In genomic region chrX:110795645-110796510, GRCh38 we compare ENCODE assay signal across 8 cellular contexts. TPM values are rescaled to one million over a fixed set of nuclear protein-coding genes. Genes with fewer than 3 reads are reported as not detected.
DNase-seq lines count a peak whose midpoint lies in the region; ATAC-seq and TF ChIP-seq lines count a peak whose summit lies in the region.

Gene CHRDL1, minus strand, starts transcription at chrX:110795817. Its CDS starts 3,636 bp downstream, at chrX:110792181.

- H3K27ac ChIP-seq in MM.1S (ENCODE audit: low read length) (no peak within 1 kb of the TSS), brain microvascular endothelial cell (no peak within 1 kb of the TSS), left lung (no peak within 1 kb of the TSS), testis (no peak within 1 kb of the TSS)

- no peak for TF ChIP-seq POLR2A in testis (IDR thresholded peaks at IDR 0.05)

- H3K4me1 ChIP-seq in BE2C (no peaks in the 10 kb centered on the region), MM.1S (ENCODE audit: low read length) (no peaks in the 10 kb centered on the region), left lung (no peaks in the 10 kb centered on the region), testis (no peaks in the 10 kb centered on the region)

- H3K9ac ChIP-seq in MM.1S (ENCODE audit: low read length): peak within 1 kb of the TSS; percentile 37; the same call in 1 of the 2 replicates

- H3K4me2 ChIP-seq in MM.1S (ENCODE audit: low read depth, low read length): peak within 1 kb of the TSS; percentile 56

- H3F3A ChIP-seq in MM.1S (ENCODE audit: insufficient read depth, low read length): no peaks in the 10 kb centered on the region

- WGBS in testis, 2 donors: 3 to 20% methylated on average over 1 to 62 of the region's 64 CpGs

- DNase-seq in BE2C: peak; percentile 18
- DNase-seq in MM.1S: peak; percentile 66
- DNase-seq in brain microvascular endothelial cell: no peak
- peak; percentile 40 to 49 for DNase-seq in left lung
- DNase-seq in testis: peak; percentile 55
- DNase-seq in superior temporal gyrus (ENCODE audit: extremely low spot score): no peak
- DNase-seq in NCI-H2196 (lab: John Stamatoyannopoulos, UW; ENCODE audit: unreplicated experiment): no peak

- H3K9me3 ChIP-seq in BE2C (no peaks in the 10 kb centered on the region), MM.1S (replicated peaks; ENCODE audit: insufficient read depth, low read length) (no peaks in the 10 kb centered on the region), left lung (no peaks in the 10 kb centered on the region), testis (no peaks in the 10 kb centered on the region)

- H3K9me2 ChIP-seq in MM.1S (replicated peaks; ENCODE audit: insufficient read depth, low read length): no peaks in the 10 kb centered on the region

- in situ Hi-C loops in brain microvascular endothelial cell (cut with HindIII; ENCODE audit: low pct_ligation_motif_present, low sequenced_read_pairs): no loop called here

- H2AFZ ChIP-seq in MM.1S (ENCODE audit: low read length): peak within 1 kb of the TSS; percentile 61

- TF ChIP-seq CTCF in BE2C (IDR thresholded peaks at IDR 0.05; ENCODE audit: low read depth, low read length): no peak
- TF ChIP-seq CTCF in MM.1S (IDR thresholded peaks at IDR 0.05; ENCODE audit: low read length): no peak
- TF ChIP-seq CTCF in brain microvascular endothelial cell (IDR thresholded peaks at IDR 0.05; ENCODE audit: low read depth, low read length, missing control alignments): no peak
- TF ChIP-seq CTCF in left lung (IDR thresholded peaks at IDR 0.05): no peak
- no peak for TF ChIP-seq CTCF in testis (IDR thresholded peaks at IDR 0.05)

- ATAC-seq in left lung: peak; percentile 91
- ATAC-seq in HG03565 (IDR thresholded peaks at IDR 0.05; ENCODE audit: unreplicated experiment): no peak

- H4K20me1 ChIP-seq in MM.1S (ENCODE audit: insufficient read depth, low read length): no peaks in the 10 kb centered on the region

- H3K4me3 ChIP-seq in BE2C (ENCODE audit: low read depth, low read length) (peak within 1 kb of the TSS; percentile 23; the same call in 1 of the 2 replicates), MM.1S (ENCODE audit: low read length) (peak within 1 kb of the TSS; percentile 58), brain microvascular endothelial cell (ENCODE audit: low read depth, low read length) (peak within 1 kb of the TSS; percentile 38), left lung (peak within 1 kb of the TSS; percentile 15 to 19), testis (peak within 1 kb of the TSS; percentile 34 to 56)

- no peaks in the 10 kb centered on the region for H3K79me2 ChIP-seq in MM.1S (ENCODE audit: low read length)

- H3K36me3 ChIP-seq in BE2C (no peaks in the 10 kb centered on the region), MM.1S (replicated peaks; ENCODE audit: insufficient read depth, low read length) (no peaks in the 10 kb centered on the region), brain microvascular endothelial cell (replicated peaks) (no peaks in the 10 kb centered on the region), left lung (no peaks in the 10 kb centered on the region), testis (ENCODE audit: low read depth, missing control alignments) (no peaks in the 10 kb centered on the region)

- H3K27me3 ChIP-seq in BE2C: peaks cover 11% of the 10 kb centered on the region; the same call in 1 of the 2 replicates
- H3K27me3 ChIP-seq in MM.1S (replicated peaks; ENCODE audit: insufficient read depth, low read length): no peaks in the 10 kb centered on the region
- H3K27me3 ChIP-seq in brain microvascular endothelial cell (replicated peaks): peaks cover 4% of the 10 kb centered on the region
- H3K27me3 ChIP-seq in left lung: peaks cover 18 to 35% of the 10 kb centered on the region in 2 donors
- H3K27me3 ChIP-seq in testis: no peaks in the 10 kb centered on the region

- intact Hi-C loops in left lung (cut with DNase I) (no loop called here), testis (cut with DNase I; ENCODE audit: low total_unique reads) (no loop called here)

RNA-seq across cellular contexts. Expression of gene CHRDL1, which starts in this region (rescaled TPM):
- polyA plus RNA-seq in BE2C (2012; ENCODE audit: insufficient read depth, insufficient read length, low read depth): not detected
- 10 to 100 TPM; 31.2 to 58.5 TPM for total RNA-seq in left lung
- total RNA-seq in testis: 1 to 10 TPM; 3.4 to 8.4 TPM
- 40.5 TPM for polyA plus RNA-seq in testis (ENCODE audit: insufficient read depth, low read depth, low replicate concordance)

Comparison
In these comparisons a context has a peak if more than half of its experiments do, and no peak if none do; other contexts are left out.
1. DNase-seq: peak in BE2C (single experiment), MM.1S (single experiment), left lung (2 of 2) and testis (single experiment); none in brain microvascular endothelial cell (single experiment), superior temporal gyrus (single experiment) and NCI-H2196 (single experiment).
2. Peak in every context shown above with its lines, with median percentiles within 50 percentile points of each other: H3K4me3 ChIP-seq.